Comparison of ENCODE assay signal across 2 cellular contexts in the genomic region with DNA sequence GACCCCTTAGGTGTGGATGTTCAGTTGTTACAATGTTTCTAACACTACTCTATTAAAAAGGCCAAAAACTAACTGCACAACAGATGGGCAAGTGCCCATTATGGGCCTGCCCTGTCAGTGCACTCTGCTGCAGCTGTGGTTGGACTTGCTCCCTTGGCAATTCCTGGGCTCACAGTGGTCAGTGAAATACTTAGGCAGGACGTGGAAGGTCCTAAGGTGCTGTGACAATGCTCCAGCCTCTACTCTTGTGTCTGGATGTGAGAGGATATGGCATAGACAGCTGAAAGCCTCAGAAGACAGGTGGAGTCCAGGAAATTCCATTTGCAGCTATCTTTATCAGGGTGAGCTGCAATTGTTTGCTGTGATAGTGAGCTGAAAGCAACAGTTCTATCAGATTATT.
TF ChIP-seq lines count a peak whose summit lies in the region.

No MANE protein-coding gene starts in this region.

TF ChIP-seq in GM23338, 12 proteins besides CTCF, POLR2A, EP300 and RAD21 (continues in another document):
- TF ChIP-seq, protein P1, sequence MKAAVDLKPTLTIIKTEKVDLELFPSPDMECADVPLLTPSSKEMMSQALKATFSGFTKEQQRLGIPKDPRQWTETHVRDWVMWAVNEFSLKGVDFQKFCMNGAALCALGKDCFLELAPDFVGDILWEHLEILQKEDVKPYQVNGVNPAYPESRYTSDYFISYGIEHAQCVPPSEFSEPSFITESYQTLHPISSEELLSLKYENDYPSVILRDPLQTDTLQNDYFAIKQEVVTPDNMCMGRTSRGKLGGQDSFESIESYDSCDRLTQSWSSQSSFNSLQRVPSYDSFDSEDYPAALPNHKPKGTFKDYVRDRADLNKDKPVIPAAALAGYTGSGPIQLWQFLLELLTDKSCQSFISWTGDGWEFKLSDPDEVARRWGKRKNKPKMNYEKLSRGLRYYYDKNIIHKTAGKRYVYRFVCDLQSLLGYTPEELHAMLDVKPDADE (IDR thresholded peaks at IDR 0.05), result no peak
- no peak for TF ChIP-seq JUNB (IDR thresholded peaks at IDR 0.05; ENCODE audit: unreplicated experiment)
- TF ChIP-seq EZH2phosphoT487 (IDR thresholded peaks at IDR 0.05; ENCODE audit: unreplicated experiment), result no peak
- TF ChIP-seq ZNF114 (CRISPR knock-in tag; IDR thresholded peaks at IDR 0.05), result no peak
- TF ChIP-seq, protein P2, sequence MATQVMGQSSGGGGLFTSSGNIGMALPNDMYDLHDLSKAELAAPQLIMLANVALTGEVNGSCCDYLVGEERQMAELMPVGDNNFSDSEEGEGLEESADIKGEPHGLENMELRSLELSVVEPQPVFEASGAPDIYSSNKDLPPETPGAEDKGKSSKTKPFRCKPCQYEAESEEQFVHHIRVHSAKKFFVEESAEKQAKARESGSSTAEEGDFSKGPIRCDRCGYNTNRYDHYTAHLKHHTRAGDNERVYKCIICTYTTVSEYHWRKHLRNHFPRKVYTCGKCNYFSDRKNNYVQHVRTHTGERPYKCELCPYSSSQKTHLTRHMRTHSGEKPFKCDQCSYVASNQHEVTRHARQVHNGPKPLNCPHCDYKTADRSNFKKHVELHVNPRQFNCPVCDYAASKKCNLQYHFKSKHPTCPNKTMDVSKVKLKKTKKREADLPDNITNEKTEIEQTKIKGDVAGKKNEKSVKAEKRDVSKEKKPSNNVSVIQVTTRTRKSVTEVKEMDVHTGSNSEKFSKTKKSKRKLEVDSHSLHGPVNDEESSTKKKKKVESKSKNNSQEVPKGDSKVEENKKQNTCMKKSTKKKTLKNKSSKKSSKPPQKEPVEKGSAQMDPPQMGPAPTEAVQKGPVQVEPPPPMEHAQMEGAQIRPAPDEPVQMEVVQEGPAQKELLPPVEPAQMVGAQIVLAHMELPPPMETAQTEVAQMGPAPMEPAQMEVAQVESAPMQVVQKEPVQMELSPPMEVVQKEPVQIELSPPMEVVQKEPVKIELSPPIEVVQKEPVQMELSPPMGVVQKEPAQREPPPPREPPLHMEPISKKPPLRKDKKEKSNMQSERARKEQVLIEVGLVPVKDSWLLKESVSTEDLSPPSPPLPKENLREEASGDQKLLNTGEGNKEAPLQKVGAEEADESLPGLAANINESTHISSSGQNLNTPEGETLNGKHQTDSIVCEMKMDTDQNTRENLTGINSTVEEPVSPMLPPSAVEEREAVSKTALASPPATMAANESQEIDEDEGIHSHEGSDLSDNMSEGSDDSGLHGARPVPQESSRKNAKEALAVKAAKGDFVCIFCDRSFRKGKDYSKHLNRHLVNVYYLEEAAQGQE (IDR thresholded peaks at IDR 0.05; ENCODE audit: unreplicated experiment), result no peak
- no peak for TF ChIP-seq ZNF462 (CRISPR knock-in tag; IDR thresholded peaks at IDR 0.05)
- TF ChIP-seq POLR2AphosphoS5 (IDR thresholded peaks at IDR 0.05; ENCODE audit: low read depth), result no peak
- no peak for TF ChIP-seq EZH2 (IDR thresholded peaks at IDR 0.05; ENCODE audit: low read depth, unreplicated experiment)
- TF ChIP-seq ZNF331 (CRISPR knock-in tag; IDR thresholded peaks at IDR 0.05; ENCODE audit: low read depth), result no peak
- TF ChIP-seq CREB1 (CRISPR knock-in tag; IDR thresholded peaks at IDR 0.05; ENCODE audit: low read depth), result no peak

TF ChIP-seq in H1, 55 proteins besides CTCF, POLR2A, EP300 and RAD21:
- TF ChIP-seq GTF2F1 (IDR thresholded peaks at IDR 0.05; ENCODE audit: borderline replicate concordance, low read depth, low read length) (no peak), RNF2 (IDR thresholded peaks at IDR 0.05; ENCODE audit: borderline replicate concordance, low read depth, low read length, missing control alignments, poor library complexity, severe bottlenecking) (no peak), CHD2 (IDR thresholded peaks at IDR 0.05; ENCODE audit: low read length) (no peak), RXRA (IDR thresholded peaks at IDR 0.05; ENCODE audit: insufficient read depth, low read depth, low read length) (no peak), POU5F1 (IDR thresholded peaks at IDR 0.05; ENCODE audit: low read depth, low read length) (no peak), CTBP2 (IDR thresholded peaks at IDR 0.05; ENCODE audit: borderline replicate concordance, insufficient read depth, insufficient read length, low read length) (no peak), CREB1 (IDR thresholded peaks at IDR 0.05) (no peak), USF2 (IDR thresholded peaks at IDR 0.05; ENCODE audit: low read length) (no peak), TAF7 (optimal IDR thresholded peaks at IDR 0.05; ENCODE audit: borderline replicate concordance, low read depth, low read length) (no peak), ATF2 (IDR thresholded peaks at IDR 0.05; ENCODE audit: low read length) (no peak), RFX5 (IDR thresholded peaks at IDR 0.05; ENCODE audit: borderline replicate concordance, low read depth, low read length) (no peak), TCF12 (IDR thresholded peaks at IDR 0.05; ENCODE audit: low read depth, low read length) (no peak), SAP30 (IDR thresholded peaks at IDR 0.05; ENCODE audit: insufficient read depth, insufficient replicate concordance, low read length) (no peak), SIN3A (conservative IDR thresholded peaks at IDR 0.05 in 1 of 2, IDR thresholded peaks at IDR 0.05 in 1 of 2; ENCODE audit: low read depth in 1 of 2, low read length in 2 of 2) (no peak), JUN (IDR thresholded peaks at IDR 0.05; ENCODE audit: low read depth, low read length) (no peak), RBBP5 (IDR thresholded peaks at IDR 0.05; ENCODE audit: borderline replicate concordance, low read depth, low read length) (no peak), SUZ12 (IDR thresholded peaks at IDR 0.05; ENCODE audit: low read length) (no peak), KDM5A (IDR thresholded peaks at IDR 0.05; ENCODE audit: low read length) (no peak)
